Comparison of ENCODE assay signal across 8 cellular contexts in genomic region chrX:40420899-40421729, GRCh38.
DNase-seq lines count a peak whose midpoint lies in the region; ATAC-seq and TF ChIP-seq lines count a peak whose summit lies in the region.

No MANE protein-coding gene starts in this region.

- H3K36me3 Mint-ChIP-seq in natural killer cell treated with Interleukin-12 subunit alpha and Interleukin-12 subunit beta and Interleukin-15 and Interleukin-18, amount 100 ng/mL, for 72 hours, result no peaks in the 10 kb centered on the region

- no peak overlapping the region for H3K4me3 Mint-ChIP-seq in natural killer cell treated with Interleukin-12 subunit alpha and Interleukin-12 subunit beta and Interleukin-15 and Interleukin-18, amount 100 ng/mL, for 72 hours

- H3K4me3 ChIP-seq in GM06990 (replicated peaks; ENCODE audit: low read depth, low read length) (no peak overlapping the region), psoas muscle (no peak overlapping the region)

- H3K9me3 ChIP-seq in psoas muscle, result peaks cover 5% of the 10 kb centered on the region

- no peaks in the 10 kb centered on the region for H3K9me3 Mint-ChIP-seq in natural killer cell treated with Interleukin-12 subunit alpha and Interleukin-12 subunit beta and Interleukin-15 and Interleukin-18, amount 100 ng/mL, for 72 hours

- H3K4me1 Mint-ChIP-seq in natural killer cell treated with Interleukin-12 subunit alpha and Interleukin-12 subunit beta and Interleukin-15 and Interleukin-18, amount 100 ng/mL, for 72 hours (ENCODE audit: low read depth in 2 of 2), result peaks cover 5 to 12% of the 10 kb centered on the region in 2 donors

- ATAC-seq in HG02870 (IDR thresholded peaks at IDR 0.05; ENCODE audit: unreplicated experiment) (peak; percentile 47), psoas muscle (no peak), HG03108 (IDR thresholded peaks at IDR 0.05; ENCODE audit: unreplicated experiment) (no peak), HG03097 (IDR thresholded peaks at IDR 0.05; ENCODE audit: low FRiP score, unreplicated experiment) (no peak)
- ATAC-seq in natural killer cell treated with Interleukin-12 subunit alpha and Interleukin-12 subunit beta and Interleukin-15 and Interleukin-18, amount 100 ng/mL, for 72 hours, result no peak

- H3K4me1 ChIP-seq in psoas muscle, result no peaks in the 10 kb centered on the region

- intact Hi-C loops in psoas muscle (cut with DNase I), result no loop called here

- no peak overlapping the region for H3K27ac Mint-ChIP-seq in natural killer cell treated with Interleukin-12 subunit alpha and Interleukin-12 subunit beta and Interleukin-15 and Interleukin-18, amount 100 ng/mL, for 72 hours

- peak; percentile 21 for DNase-seq in GM06990 (ENCODE audit: extremely low read depth, insufficient read length)
- DNase-seq in amygdala (lab: John Stamatoyannopoulos, UW), result peak in 53 of 56 donors; percentile 0 to 82 (median 44)
- no peak for DNase-seq in natural killer cell treated with Interleukin-12 subunit alpha and Interleukin-12 subunit beta and Interleukin-15 and Interleukin-18, amount 100 ng/mL, for 72 hours (ENCODE audit: low spot score)
- DNase-seq in psoas muscle, result no peak

- no peaks in the 10 kb centered on the region for H3K36me3 ChIP-seq in GM06990 (ENCODE audit: control insufficient read depth, insufficient read depth, low read length)
- H3K36me3 ChIP-seq in psoas muscle (ENCODE audit: insufficient read depth in 1 of 2, low read depth in 1 of 2), result no peaks in the 10 kb centered on the region

- 58 to 68% (median 63%) methylated on average over 9 of the region's 9 CpGs for WGBS in psoas muscle, 3 donors

- TF ChIP-seq CTCF in GM06990 (IDR thresholded peaks at IDR 0.05; ENCODE audit: insufficient read depth, low read length, poor library complexity, severe bottlenecking) (no peak), psoas muscle (IDR thresholded peaks at IDR 0.05) (no peak)

- H3K27me3 Mint-ChIP-seq in natural killer cell treated with Interleukin-12 subunit alpha and Interleukin-12 subunit beta and Interleukin-15 and Interleukin-18, amount 100 ng/mL, for 72 hours, result peaks cover 15 to 35% of the 10 kb centered on the region in 2 donors

- H3K27me3 ChIP-seq in GM06990 (replicated peaks; ENCODE audit: control insufficient read depth, insufficient read depth, low read length), result no peaks in the 10 kb centered on the region
- no peaks in the 10 kb centered on the region for H3K27me3 ChIP-seq in layer of hippocampus (ENCODE audit: control insufficient read depth, insufficient read depth, low read length)
- peaks cover 0 to 11% (median 0%) of the 10 kb centered on the region in 3 donors for H3K27me3 ChIP-seq in psoas muscle (ENCODE audit: insufficient read depth in 3 of 3, low read length in 2 of 3)

- H3K27ac ChIP-seq in layer of hippocampus (ENCODE audit: low read depth, low read length) (peak overlapping the region; percentile 74), psoas muscle (no peak overlapping the region)

Comparison
In these comparisons a context has a peak if more than half of its experiments do, and no peak if none do; other contexts are left out.
1. DNase-seq: peak in GM06990 (single experiment) and amygdala (53 of 56); none in natural killer cell treated with Interleukin-12 subunit alpha and Interleukin-12 subunit beta and Interleukin-15 and Interleukin-18, amount 100 ng/mL, for 72 hours (single experiment) and psoas muscle (0 of 2).